8 cellular contexts compared by ENCODE assay signal in the genomic region with DNA sequence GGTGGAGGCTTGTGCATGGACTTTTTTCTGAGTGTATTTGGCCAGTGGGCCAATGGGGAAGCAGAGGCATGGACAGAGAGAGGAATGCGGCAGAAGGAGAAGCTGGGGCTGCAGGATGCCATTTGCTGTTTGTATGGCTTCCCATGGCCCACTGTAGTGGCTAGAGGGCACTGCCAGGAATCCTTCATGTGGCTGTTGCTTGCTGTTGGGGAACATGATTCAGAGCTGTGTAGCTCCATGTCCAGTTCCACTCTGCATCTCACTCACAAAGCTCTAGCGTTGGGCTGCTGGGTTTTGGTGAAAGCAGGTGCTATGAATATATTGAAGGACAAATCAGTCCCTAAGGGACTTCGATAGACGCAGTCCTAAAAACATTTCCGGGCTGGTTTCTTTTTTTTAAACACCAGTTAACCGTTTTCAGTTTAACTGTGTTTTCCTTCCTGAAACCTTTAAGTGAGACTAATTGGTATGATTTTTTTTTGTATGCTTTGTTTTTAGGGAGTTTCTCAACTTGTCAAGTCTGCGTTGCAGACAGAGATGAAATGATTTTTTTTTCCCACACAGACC. TPM values are rescaled to one million over a fixed set of nuclear protein-coding genes. Genes with fewer than 3 reads are reported as not detected.
A peak's percentile ranks its signal among the peaks of the same experiment; 100 is the strongest.
DNase-seq lines count a peak whose midpoint lies in the region; ATAC-seq and TF ChIP-seq lines count a peak whose summit lies in the region.

No MANE protein-coding gene starts in this region.

- peak; percentile 65 for TF ChIP-seq POLR2A in Raji (IDR thresholded peaks at IDR 0.05; ENCODE audit: insufficient read depth, low read depth, low read length)

- H3K4me3 Mint-ChIP-seq in type B pancreatic cell, result peak overlapping the region; percentile 46

- H3K27ac Mint-ChIP-seq in type B pancreatic cell, result peak overlapping the region; percentile 89

- in situ Hi-C loops in GM23248 (cut with MboI), result no loop called here

- H3K36me3 Mint-ChIP-seq in type B pancreatic cell, result peaks cover 10% of the 10 kb centered on the region

- no peak overlapping the region for H3K27ac ChIP-seq in GM23248

- H3K27me3 Mint-ChIP-seq in type B pancreatic cell, result no peaks in the 10 kb centered on the region

- H3K4me2 ChIP-seq in GM23248 (ENCODE audit: unreplicated experiment), result no peak overlapping the region

- H3K4me1 ChIP-seq in GM23248 (ENCODE audit: insufficient read depth), result peaks cover 33% of the 10 kb centered on the region

- no peaks in the 10 kb centered on the region for H3K36me3 ChIP-seq in GM23248 (ENCODE audit: low read depth)

- ATAC-seq in GM18502 (IDR thresholded peaks at IDR 0.05; ENCODE audit: poor library complexity, unreplicated experiment), result peak; percentile 43
- ATAC-seq in left cardiac atrium, result peak; percentile 10 to 13

- H3K79me2 ChIP-seq in GM23248 (ENCODE audit: insufficient read depth), result peaks cover 16% of the 10 kb centered on the region

- no peak overlapping the region for H2AFZ ChIP-seq in GM23248

- H3K9ac ChIP-seq in GM23248, result no peak overlapping the region

- intact Hi-C loops in left cardiac atrium (cut with DNase I), result no loop called here

- no peaks in the 10 kb centered on the region for H3K9me3 ChIP-seq in GM23248 (ENCODE audit: low read depth)

- no peaks in the 10 kb centered on the region for H3K9me2 ChIP-seq in GM23248 (ENCODE audit: insufficient read depth)

- no peak for TF ChIP-seq CTCF in type B pancreatic cell (conservative IDR thresholded peaks at IDR 0.05)

- H4K20me1 ChIP-seq in GM23248 (ENCODE audit: insufficient read depth), result no peaks in the 10 kb centered on the region

- peaks cover 53% of the 10 kb centered on the region for H3K4me1 Mint-ChIP-seq in type B pancreatic cell (ENCODE audit: unreplicated experiment)

- no peaks in the 10 kb centered on the region for H3K9me3 Mint-ChIP-seq in type B pancreatic cell

- 78 to 79% methylated on average over 7 of the region's 7 CpGs for WGBS in GM23248 (ENCODE audit: low coverage in 1 of 2, low lambda C conversion rate in 2 of 2, missing lambda C conversion rate in 2 of 2), 2 experiments

- no peaks in the 10 kb centered on the region for H3K27me3 ChIP-seq in GM23248 (replicated peaks; ENCODE audit: insufficient read depth)

- H3F3A ChIP-seq in GM23248 (ENCODE audit: insufficient read depth), result peaks cover 15% of the 10 kb centered on the region

- H3K4me3 ChIP-seq in GM23248, result no peak overlapping the region

- peak; percentile 18 for DNase-seq in GM23248
- DNase-seq in left cardiac atrium, result no peak
- no peak for DNase-seq in type B pancreatic cell (ENCODE audit: extremely low spot score, unreplicated experiment)
- DNase-seq in stimulated activated naive CD4-positive, alpha-beta T cell treated with Interleukin-2 at 50 U/mL for 16 hours (lab: John Stamatoyannopoulos, UW), result no peak
- DNase-seq in NCI-H2107 (lab: John Stamatoyannopoulos, UW), result no peak
- DNase-seq in medulla oblongata (ENCODE audit: extremely low spot score), result no peak

RNA-seq across cellular contexts. Expression of gene SLC22A5, which starts 51.3 kb away (rescaled TPM):
- total RNA-seq in GM23248 (2014; rRNA removed; shearing (Covaris generic)), result 1.9 and 3.0 TPM in 2 replicates
- polyA plus RNA-seq in GM23248 (2016; fragmentation: Nextera tagmentation; extraction: Ambion mirVana), result 1.7 and 2.4 TPM in 2 replicates
- total RNA-seq in left cardiac atrium, result 10 to 100 TPM in 1 of 2 donors, 1 to 10 TPM in 1; 7.9 to 15.3 TPM
- 21.6 and 39.3 TPM in 2 replicates for total RNA-seq in type B pancreatic cell (ENCODE audit: low replicate concordance)
